8 cellular contexts compared by ENCODE assay signal in genomic region chr9:2241461-2241874, GRCh38.
DNase-seq lines count a peak whose midpoint lies in the region; ATAC-seq and TF ChIP-seq lines count a peak whose summit lies in the region.

No MANE protein-coding gene starts in this region.

- H3K4me2 ChIP-seq in HCT116 (ENCODE audit: low read length): peak overlapping the region; percentile 93

- no peaks in the 10 kb centered on the region for H3K9me3 ChIP-seq in HCT116 (ENCODE audit: control insufficient read depth in 1 of 2, insufficient read depth in 1 of 2, low read depth in 1 of 2, low read length in 2 of 2)

- H4K20me1 ChIP-seq in HCT116 (ENCODE audit: insufficient read depth): no peaks in the 10 kb centered on the region

- H3K36me3 ChIP-seq in HCT116 (ENCODE audit: control insufficient read depth in 1 of 2, insufficient read depth in 2 of 2, low read length in 2 of 2): no peaks in the 10 kb centered on the region

- POLR2A ChIA-PET in HCT116 (lab: Charles Lee): no interaction called here

- no peaks in the 10 kb centered on the region for H3K79me2 ChIP-seq in HCT116 (ENCODE audit: insufficient read depth, low read length)

- peak overlapping the region; percentile 20 to 54; a peak in 3 of 4 replicates for H3K4me3 ChIP-seq in HCT116 (replicated peaks in 1 of 2; ENCODE audit: low read depth in 1 of 2, low read length in 2 of 2)
- peak overlapping the region; percentile 61 for H3K4me3 ChIP-seq in WI38 (ENCODE audit: low read depth, low read length)

- peak in 1 of 3 experiments; percentile 35; a peak in 1 of 6 replicates for TF ChIP-seq CTCF in HCT116 (IDR thresholded peaks at IDR 0.05 in 2 of 3, conservative IDR thresholded peaks at IDR 0.05 in 1 of 3; ENCODE audit: borderline replicate concordance in 1 of 3, insufficient read depth in 1 of 3, low read depth in 2 of 3, low read length in 2 of 3)
- peak; percentile 18; the same call in 1 of the 2 replicates for TF ChIP-seq CTCF in WI38 (IDR thresholded peaks at IDR 0.05; ENCODE audit: low read depth, low read length)
- peak; percentile 56 for TF ChIP-seq CTCF in foreskin keratinocyte (conservative IDR thresholded peaks at IDR 0.05)

- intact Hi-C loops in HCT116 (cut with micrococcal nuclease): loop anchor here (5.0 to 10.0 kb wide), 2 partner anchors 227 to 601 kb away; partner anchors contain the start of genes PUM3 and SMARCA2

- ATAC-seq in HCT116 (peak; percentile 45), foreskin keratinocyte (peak; percentile 85), GM18861 (IDR thresholded peaks at IDR 0.05; ENCODE audit: unreplicated experiment) (no peak)
- no peak for ATAC-seq in activated CD4-positive, CD25-positive, alpha-beta regulatory T cell treated with anti-CD3 and anti-CD28 coated beads, Interleukin-2, amount 50 U/mL, for 24 hours

- no peaks in the 10 kb centered on the region for H3K9me2 ChIP-seq in HCT116 (ENCODE audit: insufficient read depth)

- DNase-seq in ELR (ENCODE audit: low read depth) (peak; percentile 52), HCT116 (ENCODE audit: low read depth, low spot score) (no peak), foreskin keratinocyte (no peak), non-pigmented ciliary epithelial cell (ENCODE audit: low read depth) (peak; percentile 84), SIG-M5 treated with dmso at 0.1 percent for 504 hours (lab: John Stamatoyannopoulos, UW; ENCODE audit: unreplicated experiment) (no peak)

- no peak for TF ChIP-seq RAD21 in HCT116 (IDR thresholded peaks at IDR 0.05; ENCODE audit: low read depth)

- BruUV-seq in HCT116 (replicated peaks; lab: Mats Ljungman, UMichigan): no TSS peak

- H3K27me3 ChIP-seq in HCT116 (ENCODE audit: insufficient read depth, low read length) (no peaks in the 10 kb centered on the region), foreskin keratinocyte (no peaks in the 10 kb centered on the region)

- H3K9ac ChIP-seq in HCT116 (ENCODE audit: low read length): no peak overlapping the region

- RAD21 ChIA-PET in HCT116 (lab: Charles Lee; ENCODE audit: low non-redundant PET in 1 of 2, low total read pairs in 2 of 2, uncharacterized antibody in 2 of 2, unreplicated experiment in 2 of 2): no interaction called here

- H3K4me1 ChIP-seq in HCT116 (ENCODE audit: control insufficient read depth in 1 of 2, insufficient read depth in 2 of 2, low read length in 2 of 2) (peaks cover 0 to 20% of the 10 kb centered on the region in 2 experiments; a peak in 2 of 4 replicates), foreskin keratinocyte (peaks cover 5% of the 10 kb centered on the region)

- H3K27ac ChIP-seq in HCT116 (ENCODE audit: low read depth, low read length): no peak overlapping the region
- H3K27ac ChIP-seq in foreskin keratinocyte: no peak overlapping the region

- H2AFZ ChIP-seq in HCT116 (ENCODE audit: low read depth, low read length, poor library complexity, severe bottlenecking): peak overlapping the region; percentile 88

- no peak for TF ChIP-seq POLR2A in HCT116 (IDR thresholded peaks at IDR 0.05; ENCODE audit: borderline replicate concordance, extremely low read depth, insufficient read depth, insufficient read length)

- CTCF ChIA-PET in HCT116 (lab: Charles Lee): no interaction called here

TF ChIP-seq in HCT116, 20 proteins besides CTCF, POLR2A, EP300 and RAD21:
- TF ChIP-seq ZNF274 (IDR thresholded peaks at IDR 0.05; ENCODE audit: low read depth, low read length) (no peak), EZH2 (IDR thresholded peaks at IDR 0.05) (no peak), ZBTB33 (IDR thresholded peaks at IDR 0.05; ENCODE audit: extremely low read depth, insufficient replicate concordance, low read length) (no peak), ZFX (IDR thresholded peaks at IDR 0.05) (no peak), YY1 (IDR thresholded peaks at IDR 0.05; ENCODE audit: extremely low read depth, insufficient replicate concordance, low read depth, low read length) (no peak), MAX (IDR thresholded peaks at IDR 0.05) (no peak), POLR2AphosphoS5 (IDR thresholded peaks at IDR 0.05; ENCODE audit: low read depth, low read length) (no peak), SIN3A (IDR thresholded peaks at IDR 0.05; ENCODE audit: low read depth) (no peak), FOSL1 (IDR thresholded peaks at IDR 0.05; ENCODE audit: low read depth) (no peak), EGR1 (IDR thresholded peaks at IDR 0.05; ENCODE audit: low read depth) (no peak), SP1 (IDR thresholded peaks at IDR 0.05; ENCODE audit: low read depth) (no peak)
TF ChIP-seq in HCT116: peak in this region for 0.

Comparison
In these comparisons a context has a peak if more than half of its experiments do, and no peak if none do; other contexts are left out.
1. DNase-seq: peak in ELR (single experiment) and non-pigmented ciliary epithelial cell (single experiment); none in HCT116 (single experiment), foreskin keratinocyte (0 of 2) and SIG-M5 treated with dmso at 0.1 percent for 504 hours (single experiment).
2. ATAC-seq: peak in HCT116 (single experiment) and foreskin keratinocyte (single experiment); none in activated CD4-positive, CD25-positive, alpha-beta regulatory T cell treated with anti-CD3 and anti-CD28 coated beads, Interleukin-2, amount 50 U/mL, for 24 hours (0 of 2) and GM18861 (single experiment).